In genomic region chr2:241843321-241844065, GRCh38 we compare ENCODE assay signal across 8 cellular contexts. TPM values are rescaled to one million over a fixed set of nuclear protein-coding genes. Genes with fewer than 3 reads are reported as not detected.
DNase-seq lines count a peak whose midpoint lies in the region; ATAC-seq, FAIRE-seq and TF ChIP-seq lines count a peak whose summit lies in the region.

No MANE protein-coding gene starts in this region.

- H3K36me3 ChIP-seq in esophagus squamous epithelium: no peaks in the 10 kb centered on the region
- H3K36me3 ChIP-seq in skeletal muscle tissue (ENCODE audit: control insufficient read depth in 3 of 3, insufficient read depth in 3 of 3, low read length in 3 of 3): no peaks in the 10 kb centered on the region
- no peaks in the 10 kb centered on the region for H3K36me3 ChIP-seq in small intestine (ENCODE audit: control insufficient read depth in 2 of 2, insufficient read depth in 2 of 2, low read length in 2 of 2)

- no peaks in the 10 kb centered on the region for H3K9me3 ChIP-seq in esophagus squamous epithelium
- H3K9me3 ChIP-seq in skeletal muscle tissue (ENCODE audit: control insufficient read depth in 3 of 3, low read length in 3 of 3): no peaks in the 10 kb centered on the region
- H3K9me3 ChIP-seq in small intestine (ENCODE audit: control insufficient read depth, low read depth): no peaks in the 10 kb centered on the region

- no peak overlapping the region for H3K9ac ChIP-seq in skeletal muscle tissue (ENCODE audit: low read depth in 1 of 3, low read length in 3 of 3)

- H3K4me1 ChIP-seq in esophagus squamous epithelium (peaks cover 6 to 30% (median 14%) of the 10 kb centered on the region in 3 donors), skeletal muscle tissue (ENCODE audit: control insufficient read depth in 3 of 3, insufficient read depth in 3 of 3, low read length in 3 of 3) (peaks cover 6 to 18% (median 16%) of the 10 kb centered on the region in 3 donors), small intestine (ENCODE audit: control insufficient read depth in 2 of 2, insufficient read depth in 1 of 2, low read depth in 1 of 2, low read length in 1 of 2) (no peaks in the 10 kb centered on the region)

- H3K27ac ChIP-seq in esophagus squamous epithelium: peak overlapping the region; percentile 31 to 87 (median 67)
- H3K27ac ChIP-seq in skeletal muscle tissue (ENCODE audit: low read depth, low read length): peak overlapping the region; percentile 18
- H3K27ac ChIP-seq in small intestine (ENCODE audit: low read depth in 1 of 2, low read length in 1 of 2): peak overlapping the region in 1 of 2 donors; percentile 29

- ATAC-seq in HG03442 (IDR thresholded peaks at IDR 0.05; ENCODE audit: unreplicated experiment): peak; percentile 23

- no peak for TF ChIP-seq POLR2A in esophagus squamous epithelium (IDR thresholded peaks at IDR 0.05)

- intact Hi-C loops in esophagus squamous epithelium (cut with DNase I): no loop called here

- WGBS in esophagus squamous epithelium, 2 donors: 59 to 69% methylated on average over 5 to 7 of the region's 52 CpGs
- WGBS in small intestine, 3 donors: 40 to 48% (median 44%) methylated on average over 34 to 52 of the region's 52 CpGs

- no peak for FAIRE-seq in small intestine (lab: Jason Lieb, UNC)

- no peak for DNase-seq in GM12865 (ENCODE audit: low read depth)
- no peak for DNase-seq in esophagus squamous epithelium (lab: John Stamatoyannopoulos, UW)
- no peak for DNase-seq in stimulated activated naive CD4-positive, alpha-beta T cell treated with Interleukin-2 at 50 U/mL for 16 hours (lab: John Stamatoyannopoulos, UW)
- DNase-seq in small intestine: no peak
- no peak for DNase-seq in activated CD4-positive, CD25-positive, alpha-beta regulatory T cell treated with anti-CD3 and anti-CD28 coated beads, Interleukin-2, amount 50 U/mL, for 72 hours
- DNase-seq in NCI-H2081 (lab: John Stamatoyannopoulos, UW): no peak

- peak overlapping the region; percentile 34 for H3K4me3 ChIP-seq in GM12865 (ENCODE audit: low read depth, low read length)
- peak overlapping the region; percentile 18 to 64 (median 37) for H3K4me3 ChIP-seq in esophagus squamous epithelium
- H3K4me3 ChIP-seq in skeletal muscle tissue (ENCODE audit: low read length in 3 of 3): peak overlapping the region in 1 of 3 donors; percentile 13
- peak overlapping the region in 1 of 2 donors; percentile 32 for H3K4me3 ChIP-seq in small intestine (ENCODE audit: low read depth in 1 of 2, low read length in 2 of 2)

- peaks cover 0 to 13% (median 0%) of the 10 kb centered on the region in 4 donors for H3K27me3 ChIP-seq in esophagus squamous epithelium
- H3K27me3 ChIP-seq in skeletal muscle tissue (ENCODE audit: control insufficient read depth in 3 of 3, insufficient read depth in 3 of 3, low read length in 3 of 3): peaks cover 0 to 4% (median 0%) of the 10 kb centered on the region in 3 donors
- no peaks in the 10 kb centered on the region for H3K27me3 ChIP-seq in small intestine (ENCODE audit: control insufficient read depth in 2 of 2, insufficient read depth in 2 of 2, low read length in 2 of 2)

- TF ChIP-seq CTCF in GM12865 (IDR thresholded peaks at IDR 0.05; ENCODE audit: insufficient read depth, low read depth, low read length, missing control alignments) (no peak), esophagus squamous epithelium (IDR thresholded peaks at IDR 0.05) (no peak)

RNA-seq across cellular contexts. Expression of gene PDCD1, which starts 15.2 kb away (rescaled TPM):
- total RNA-seq in esophagus squamous epithelium: 1 to 10 TPM; 1.2 to 2.5 (median 1.5) TPM
- not detected for total RNA-seq in skeletal muscle tissue
- polyA plus RNA-seq in small intestine: 1 to 10 TPM in 1 of 3 donors, under 1 TPM in 1, not detected in 1; 0.27 to 1.2 TPM

RNA-seq across cellular contexts. Expression of gene RTP5, which starts 26.0 kb away (rescaled TPM):
- under 1 TPM in 2 of 4 donors, not detected in 2; 0.12 to 0.19 TPM for total RNA-seq in esophagus squamous epithelium
- total RNA-seq in skeletal muscle tissue: not detected
- polyA plus RNA-seq in small intestine: under 1 TPM in 1 of 3 donors, not detected in 2; 0.04 TPM

RNA-seq across cellular contexts. Expression of gene NEU4, which starts 34.5 kb away (rescaled TPM):
- not detected for total RNA-seq in esophagus squamous epithelium
- 4.2 TPM for total RNA-seq in skeletal muscle tissue
- polyA plus RNA-seq in small intestine: 100 to 1,000 TPM in 1 of 3 donors, 10 to 100 TPM in 1, 1 to 10 TPM in 1; 3.3 to 102 (median 82.3) TPM
